Comparison of ENCODE assay signal across 28 cellular contexts in the genomic region with DNA sequence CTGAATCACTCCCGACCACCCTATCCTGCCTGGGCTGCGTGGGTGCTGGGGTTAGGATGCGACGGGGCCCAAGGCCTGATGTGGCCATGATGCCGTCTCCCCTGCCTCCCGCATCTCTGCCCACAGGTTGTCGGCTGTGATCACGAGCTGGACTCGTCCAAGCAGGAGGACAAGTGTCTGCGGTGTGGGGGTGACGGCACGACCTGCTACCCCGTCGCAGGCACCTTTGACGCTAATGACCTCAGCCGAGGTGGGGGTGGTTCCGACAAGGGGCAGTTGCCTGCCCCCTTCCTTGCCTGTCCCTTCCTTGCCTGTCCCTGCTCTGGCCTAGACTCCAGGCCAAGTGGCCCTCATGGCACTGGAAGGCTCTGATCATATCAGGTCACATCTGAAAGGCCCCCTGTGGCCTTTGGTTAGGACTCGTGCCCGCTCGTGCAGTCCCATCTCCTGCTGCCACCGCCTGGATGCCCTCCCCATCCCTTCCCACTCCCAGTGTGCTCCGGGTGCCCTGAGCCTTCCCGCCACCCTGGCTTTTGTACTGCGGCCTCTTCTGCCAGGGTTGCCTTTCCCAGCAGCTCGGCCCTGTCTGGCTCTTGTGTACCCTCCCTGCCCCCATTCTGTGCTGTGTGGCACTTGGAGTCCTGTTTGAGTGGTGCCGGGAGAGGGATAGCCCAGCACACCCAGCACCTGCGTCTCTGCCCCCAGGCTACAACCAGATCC. TPM values are rescaled to one million over a fixed set of nuclear protein-coding genes. Genes with fewer than 3 reads are reported as not detected.
DNase-seq lines count a peak whose midpoint lies in the region; ATAC-seq, FAIRE-seq and TF ChIP-seq lines count a peak whose summit lies in the region.
"Had no signal": no experiment of that assay in that cellular context is flagged by ENCODE, and none has a peak within 500 bp of the region (broad histone marks: within the 10 kb centered on the region; RNA-seq: fewer than 3 reads in every experiment).

No MANE protein-coding gene starts in this region.

- no peak for FAIRE-seq in HepG2 (lab: Jason Lieb, UNC)

- no peaks in the 10 kb centered on the region for H4K20me1 ChIP-seq in HepG2 (ENCODE audit: insufficient read depth, low read length)

- POLR2A ChIA-PET in HepG2 (lab: Yijun Ruan, JAX) = no interaction called here

- H3K27me3 ChIP-seq in right lobe of liver (no peaks in the 10 kb centered on the region), HepG2 (ENCODE audit: control insufficient read depth in 1 of 2, insufficient read depth in 2 of 2, low read length in 2 of 2) (peaks cover 18 to 51% of the 10 kb centered on the region in 2 experiments; a peak in 4 of 5 replicates), foreskin keratinocyte (no peaks in the 10 kb centered on the region)
- H3K27me3 ChIP-seq: BE2C had no signal

- no peak overlapping the region for H3K4me2 ChIP-seq in HepG2 (ENCODE audit: low read depth, low read length)
- H3K4me2 ChIP-seq: SK-N-SH had no signal

- no peaks in the 10 kb centered on the region for H3K79me2 ChIP-seq in HepG2 (ENCODE audit: insufficient read depth, low read length)

- no TSS peak for BruUV-seq in HepG2 (replicated peaks; lab: Mats Ljungman, UMichigan)

- no peaks in the 10 kb centered on the region for H3K4me1 ChIP-seq in right lobe of liver
- H3K4me1 ChIP-seq in HepG2 (ENCODE audit: insufficient read depth, low read length) = peaks cover 10% of the 10 kb centered on the region; the same call in 1 of the 2 replicates
- H3K4me1 ChIP-seq in foreskin keratinocyte = peaks cover 10% of the 10 kb centered on the region
- H3K4me1 ChIP-seq: BE2C had no signal

- no peaks in the 10 kb centered on the region for H3K36me3 ChIP-seq in right lobe of liver
- H3K36me3 ChIP-seq in HepG2 (replicated peaks in 1 of 2; ENCODE audit: control insufficient read depth in 1 of 2, insufficient read depth in 2 of 2, low read length in 2 of 2) = no peaks in the 10 kb centered on the region
- H3K36me3 ChIP-seq: BE2C, lower lobe of right lung had no signal

- DNase-seq in right lobe of liver = peak in 2 of 3 donors; percentile 13 to 32
- no peak for DNase-seq in HepG2 (ENCODE audit: low spot score)
- DNase-seq in NCI-H2107 treated with DMSO at 0.1 percent for 48 hours (lab: John Stamatoyannopoulos, UW; ENCODE audit: unreplicated experiment) = peak; percentile 88
- no peak for DNase-seq in foreskin keratinocyte
- no peak for DNase-seq in HPDE6-E6E7 (ENCODE audit: extremely low spot score)
- no peak for DNase-seq in stimulated activated CD4-positive, alpha-beta T cell treated with anti-CD3 and anti-CD28 coated beads, Interleukin-4, amount 100 ng/mL, for 4 hours
- no peak for DNase-seq in NCI-H226
- DNase-seq: activated CD4-positive, alpha-beta T cell treated with anti-CD3 and anti-CD28 coated beads, Interleukin-2, amount 50 U/mL, for 4 hours; activated CD8-positive, alpha-beta memory T cell treated with anti-CD3 and anti-CD28 coated beads, Interleukin-2, amount 50 U/mL, for 4 hours; activated naive CD4-positive, alpha-beta T cell treated with Interleukin-2 at 50 U/mL for 16 hours; BE2C; central memory CD4-positive, alpha-beta T cell; effector memory CD8-positive, alpha-beta T cell; erythroblast; GDM1; IMR-90; islet precursor cell; lower lobe of right lung; natural killer cell; NCI-H2029; NCI-H510A; NK-92 treated with Interleukin-12 subunit alpha and Interleukin-12 subunit beta, amount 100 ng/mL, for 24 hours; occipital lobe; stimulated activated CD4-positive, alpha-beta T cell treated with anti-CD3 and anti-CD28 coated beads, Interleukin-15, amount 100 ng/mL, for 24 hours had no signal

- WGBS in right lobe of liver (ENCODE audit: insufficient coverage, low coverage, low lambda C conversion rate, missing lambda C conversion rate) = 94% methylated on average over 9 of the region's 27 CpGs
- WGBS in HepG2 (ENCODE audit: low lambda C conversion rate) = 45% methylated on average over 9 of the region's 27 CpGs

- TF ChIP-seq EP300 in HepG2 (IDR thresholded peaks at IDR 0.05; ENCODE audit: low read depth in 2 of 2, low read length in 2 of 2) (no peak), HepG2 (CRISPR knock-in tag; IDR thresholded peaks at IDR 0.05; ENCODE audit: borderline replicate concordance) (no peak)

- no peak for TF ChIP-seq RAD21 in HepG2 (CRISPR knock-in tag; IDR thresholded peaks at IDR 0.05)

- no peak overlapping the region for H3K27ac ChIP-seq in right lobe of liver
- H3K27ac ChIP-seq in HepG2 (ENCODE audit: extremely low read length, insufficient read depth, low read length) = no peak overlapping the region
- no peak overlapping the region for H3K27ac ChIP-seq in foreskin keratinocyte
- H3K27ac ChIP-seq: lower lobe of right lung had no signal

- CTCF ChIA-PET in HepG2 (lab: Yijun Ruan, JAX; ENCODE audit: low intra/inter-chr PET ratio, low total read pairs) = no interaction called here

- ATAC-seq in right lobe of liver (no peak), HepG2 (no peak), foreskin keratinocyte (peak; percentile 17), GM19023 (IDR thresholded peaks at IDR 0.05; ENCODE audit: unreplicated experiment) (no peak)
- ATAC-seq: effector memory CD8-positive, alpha-beta T cell; HCT116; lower lobe of right lung; natural killer cell; stimulated activated effector memory CD8-positive, alpha-beta T cell treated with anti-CD3 and anti-CD28 coated beads, Interleukin-12 subunit alpha, Interleukin-12 subunit beta, amount 100 ng/mL, for 72 hours had no signal

- H2AFZ ChIP-seq in HepG2 (ENCODE audit: low read length) = no peak overlapping the region

- intact Hi-C loops in right lobe of liver (cut with DNase I) (no loop called here), HepG2 (cut with micrococcal nuclease; ENCODE audit: unreplicated experiment) (no loop called here)

- no peak overlapping the region for H3K9ac ChIP-seq in HepG2 (ENCODE audit: insufficient read depth, low read depth, low read length)
- H3K9ac ChIP-seq: SK-N-SH had no signal

- TF ChIP-seq POLR2A in right lobe of liver (IDR thresholded peaks at IDR 0.05) = no peak
- no peak for TF ChIP-seq POLR2A in HepG2 (IDR thresholded peaks at IDR 0.05; ENCODE audit: insufficient read depth in 1 of 2, low read depth in 2 of 2, low read length in 2 of 2)

- in situ Hi-C loops in HepG2 (cut with HindIII; ENCODE audit: extremely low pct_ligation_motif_present, low pct_unique_long_range_greater_than_20kb) = no loop called here

- TF ChIP-seq CTCF in right lobe of liver (IDR thresholded peaks at IDR 0.05) (no peak), HepG2 (CRISPR knock-in tag; IDR thresholded peaks at IDR 0.05) (no peak), foreskin keratinocyte (conservative IDR thresholded peaks at IDR 0.05) (no peak)

- H3K4me3 ChIP-seq in right lobe of liver (no peak overlapping the region), HepG2 (replicated peaks in 1 of 3; ENCODE audit: insufficient read depth in 1 of 3, low read depth in 2 of 3, low read length in 3 of 3) (no peak overlapping the region)
- H3K4me3 ChIP-seq: lower lobe of right lung had no signal

- no peaks in the 10 kb centered on the region for H3K9me3 ChIP-seq in right lobe of liver
- no peaks in the 10 kb centered on the region for H3K9me3 ChIP-seq in HepG2 (ENCODE audit: low read length)
- H3K9me3 ChIP-seq: BE2C, lower lobe of right lung, SK-N-SH had no signal

TF ChIP-seq in HepG2, 621 proteins besides CTCF, POLR2A, EP300 and RAD21 (continues in another document):
- TF ChIP-seq HNRNPK (IDR thresholded peaks at IDR 0.05; ENCODE audit: low read depth, low read length, poor library complexity, severe bottlenecking) (no peak), ZNF607 (CRISPR knock-in tag; IDR thresholded peaks at IDR 0.05; ENCODE audit: borderline replicate concordance) (no peak), ZNF503 (CRISPR knock-in tag; IDR thresholded peaks at IDR 0.05) (no peak), ZNF776 (CRISPR knock-in tag; IDR thresholded peaks at IDR 0.05) (no peak)

RNA-seq across cellular contexts. Expression of gene PAPLN, which starts 13.6 kb away (rescaled TPM):
- total RNA-seq in right lobe of liver (1 to 10 TPM in 4 of 6 experiments, under 1 TPM in 2; 0.86 to 3.2 (median 1.2) TPM), HepG2 (2016; rRNA removed; fragmentation: Illumina TruSeq; extraction: Trizol) (not detected in 2 replicates), foreskin keratinocyte (2.0 and 3.9 TPM in 2 replicates)
- not detected in 2 replicates for total RNA-seq in HepG2 (2016; cell fraction: cytosol; rRNA removed; fragmentation: Illumina TruSeq; extraction: Trizol; ENCODE audit: low read depth)
- total RNA-seq in HepG2 (2016; cell fraction: insoluble cytoplasmic fraction; rRNA removed; fragmentation: Illumina TruSeq; extraction: Trizol) = not detected in 2 replicates
- not detected in 2 replicates for total RNA-seq in HepG2 (2016; cell fraction: membrane; rRNA removed; fragmentation: Illumina TruSeq; extraction: Trizol)
- not detected in 2 replicates for total RNA-seq in HepG2 (2016; cell fraction: nucleus; rRNA removed; fragmentation: Illumina TruSeq; extraction: Trizol)
- polyA plus RNA-seq in HepG2 (2011; rRNA removed) (not detected in 2 replicates), foreskin keratinocyte (1.2 and 2.3 TPM in 2 replicates)
- polyA plus RNA-seq in HepG2 (2011; cell fraction: cytosol; rRNA removed) = 0.01 TPM in 1 of 2 replicates, not detected in the other
- 0.05 TPM in 1 of 2 replicates, not detected in the other for polyA plus RNA-seq in HepG2 (2011; cell fraction: nucleus; rRNA removed)
- 0.07 and 0.28 TPM in 2 replicates for polyA plus RNA-seq in HepG2 (2012)
- not detected in 2 replicates for polyA plus RNA-seq in HepG2 (2016; cell fraction: cytosol; fragmentation: Illumina TruSeq; extraction: Trizol; ENCODE audit: low read depth)
- polyA plus RNA-seq in HepG2 (2016; cell fraction: insoluble cytoplasmic fraction; fragmentation: Illumina TruSeq; extraction: Trizol; ENCODE audit: low read depth) = not detected in 2 replicates
- not detected in 2 replicates for polyA plus RNA-seq in HepG2 (2016; cell fraction: membrane; fragmentation: Illumina TruSeq; extraction: Trizol; ENCODE audit: low read depth)
- not detected in 2 replicates for polyA plus RNA-seq in HepG2 (2016; cell fraction: nucleus; fragmentation: Illumina TruSeq; extraction: Trizol; ENCODE audit: insufficient read depth, low read depth)
- polyA minus RNA-seq in HepG2 (2011; rRNA and poly(A)+ RNA removed; ENCODE audit: low replicate concordance) = 4.1 TPM in 1 of 2 replicates, not detected in the other
- polyA minus RNA-seq in HepG2 (2011; cell fraction: cytosol; rRNA and poly(A)+ RNA removed) = not detected in 2 replicates
- not detected in 2 replicates for polyA minus RNA-seq in HepG2 (2011; cell fraction: nucleus; rRNA and poly(A)+ RNA removed)

Comparison
In these comparisons a context has a peak if more than half of its experiments do, and no peak if none do; other contexts are left out.
1. DNase-seq: peak in right lobe of liver (2 of 3) and NCI-H2107 treated with DMSO at 0.1 percent for 48 hours (single experiment); none in HepG2 (single experiment), foreskin keratinocyte (0 of 2), HPDE6-E6E7 (single experiment), stimulated activated CD4-positive, alpha-beta T cell treated with anti-CD3 and anti-CD28 coated beads, Interleukin-4, amount 100 ng/mL, for 4 hours (0 of 2) and NCI-H226 (single experiment).